Comparison of ENCODE assay signal across 8 cellular contexts in genomic region chr7:6558837-6559236, GRCh38. TPM values are rescaled to one million over a fixed set of nuclear protein-coding genes. Genes with fewer than 3 reads are reported as not detected.
DNase-seq lines count a peak whose midpoint lies in the region; ATAC-seq, FAIRE-seq and TF ChIP-seq lines count a peak whose summit lies in the region.

No MANE protein-coding gene starts in this region.

- H3K36me3 ChIP-seq in cardiac muscle cell (no peaks in the 10 kb centered on the region), liver (ENCODE audit: control insufficient read depth in 4 of 4, insufficient read depth in 3 of 4, low read depth in 1 of 4, low read length in 3 of 4) (no peaks in the 10 kb centered on the region), vagina (no peaks in the 10 kb centered on the region)

- WGBS in liver: 52% methylated on average over 6 of the region's 6 CpGs

- H3K4me1 ChIP-seq in cardiac muscle cell (ENCODE audit: low read depth) (no peaks in the 10 kb centered on the region), liver (ENCODE audit: control insufficient read depth in 4 of 4, insufficient read depth in 4 of 4, low read length in 3 of 4) (peaks cover 0 to 2% (median 0%) of the 10 kb centered on the region in 4 donors), vagina (no peaks in the 10 kb centered on the region)

- no peak for FAIRE-seq in frontal cortex (lab: Jason Lieb, UNC)

- no peak for TF ChIP-seq POLR2A in vagina (IDR thresholded peaks at IDR 0.05)

- TF ChIP-seq RAD21 in liver (IDR thresholded peaks at IDR 0.05): peak; percentile 22 to 52

- intact Hi-C loops in Right ventricle myocardium superior (cut with DNase I): no loop called here
- intact Hi-C loops in vagina (cut with DNase I): no loop called here

- no peaks in the 10 kb centered on the region for H3K27me3 ChIP-seq in cardiac muscle cell
- H3K27me3 ChIP-seq in liver (ENCODE audit: control insufficient read depth in 4 of 4, insufficient read depth in 4 of 4, low read length in 3 of 4): no peaks in the 10 kb centered on the region
- H3K27me3 ChIP-seq in vagina: no peaks in the 10 kb centered on the region

- peak; percentile 61 for TF ChIP-seq CTCF in cardiac muscle cell (IDR thresholded peaks at IDR 0.05; ENCODE audit: low read depth, low read length)
- TF ChIP-seq CTCF in VCaP (conservative IDR thresholded peaks at IDR 0.05): peak; percentile 55
- peak; percentile 24 for TF ChIP-seq CTCF in liver (IDR thresholded peaks at IDR 0.05; ENCODE audit: low read depth, low read length, missing input control)
- no peak for TF ChIP-seq CTCF in vagina (IDR thresholded peaks at IDR 0.05)

- no peak overlapping the region for H3K4me3 ChIP-seq in cardiac muscle cell
- no peak overlapping the region for H3K4me3 ChIP-seq in liver (ENCODE audit: low read depth in 1 of 3, low read length in 3 of 3)
- no peak overlapping the region for H3K4me3 ChIP-seq in vagina

- H3K9me3 ChIP-seq in cardiac muscle cell (ENCODE audit: low read depth) (no peaks in the 10 kb centered on the region), liver (ENCODE audit: control insufficient read depth in 4 of 4, low read length in 3 of 4) (no peaks in the 10 kb centered on the region), vagina (no peaks in the 10 kb centered on the region)

- DNase-seq in cardiac muscle cell (ENCODE audit: low read depth in 1 of 2, low spot score in 1 of 2): peak; percentile 53 to 69
- no peak for DNase-seq in Right ventricle myocardium superior
- DNase-seq in LHCN-M2 (ENCODE audit: low read depth): peak; percentile 67
- no peak for DNase-seq in frontal cortex (ENCODE audit: low spot score in 2 of 2)
- DNase-seq in NK-92 treated with Interleukin-12 subunit alpha and Interleukin-12 subunit beta, amount 100 ng/mL, for 24 hours (lab: John Stamatoyannopoulos, UW): no peak
- DNase-seq in vagina (ENCODE audit: extremely low spot score in 2 of 2): no peak

- no peak for ATAC-seq in Right ventricle myocardium superior (ENCODE audit: poor library complexity)

- no peak overlapping the region for H3K9ac ChIP-seq in liver (ENCODE audit: low read depth in 1 of 2, low read length in 2 of 2)

- H3K27ac ChIP-seq in cardiac muscle cell (no peak overlapping the region), VCaP (no peak overlapping the region), liver (ENCODE audit: low read depth in 1 of 2, low read length in 2 of 2) (no peak overlapping the region), vagina (no peak overlapping the region)

TF ChIP-seq in liver, 16 proteins besides CTCF, POLR2A, EP300 and RAD21:
- TF ChIP-seq SP1 (IDR thresholded peaks at IDR 0.05) (no peak), TAF1 (conservative IDR thresholded peaks at IDR 0.05) (no peak), ZBTB33 (IDR thresholded peaks at IDR 0.05) (no peak), HNF4G (IDR thresholded peaks at IDR 0.05) (no peak), MAX (IDR thresholded peaks at IDR 0.05) (no peak), RXRA (IDR thresholded peaks at IDR 0.05) (no peak), FOXA1 (IDR thresholded peaks at IDR 0.05) (no peak), FOXA2 (IDR thresholded peaks at IDR 0.05) (no peak)
TF ChIP-seq in liver: peak in this region for 0.

RNA-seq across cellular contexts. Expression of gene GRID2IP, which starts 7.6 kb away (rescaled TPM):
- total RNA-seq in cardiac muscle cell: 0.07 and 0.24 TPM in 2 replicates
- polyA plus RNA-seq in cardiac muscle cell: 0.06 and 0.11 TPM in 2 replicates
- not detected for total RNA-seq in Right ventricle myocardium superior
- not detected in 2 replicates for total RNA-seq in LHCN-M2 (2014; rRNA removed)
- 0.01 TPM for polyA plus RNA-seq in LHCN-M2 (2012)
- total RNA-seq in liver: under 1 TPM; 0.05 to 0.08 TPM
- not detected for polyA plus RNA-seq in liver
- 0.41 TPM for total RNA-seq in frontal cortex
- not detected for total RNA-seq in vagina

RNA-seq across cellular contexts. Expression of gene ZDHHC4, which starts 18.4 kb away (rescaled TPM):
- total RNA-seq in cardiac muscle cell (51.7 and 81.3 TPM in 2 replicates), Right ventricle myocardium superior (40.8 TPM), LHCN-M2 (2014; rRNA removed) (75.4 and 84.8 TPM in 2 replicates), liver (10 to 100 TPM; 32.1 to 35.6 TPM), frontal cortex (52.2 TPM), vagina (36.3 TPM)
- polyA plus RNA-seq in cardiac muscle cell (108 and 110 TPM in 2 replicates), liver (10 to 100 TPM; 34.2 to 46.8 TPM)
- 66.4 TPM for polyA plus RNA-seq in LHCN-M2 (2012)

RNA-seq across cellular contexts. Expression of gene INTS15, which starts 31.0 kb away (rescaled TPM):
- 28.5 and 37.8 TPM in 2 replicates for total RNA-seq in cardiac muscle cell
- polyA plus RNA-seq in cardiac muscle cell: 25.9 and 27.0 TPM in 2 replicates
- total RNA-seq in Right ventricle myocardium superior: 15.6 TPM
- total RNA-seq in LHCN-M2 (2014; rRNA removed): 24.6 and 24.7 TPM in 2 replicates
- 20.1 TPM for polyA plus RNA-seq in LHCN-M2 (2012)
- 10 to 100 TPM in 1 of 2 donors, 1 to 10 TPM in 1; 7.9 to 10.4 TPM for total RNA-seq in liver
- polyA plus RNA-seq in liver: 1 to 10 TPM; 5.2 to 8.4 TPM
- 22.4 TPM for total RNA-seq in frontal cortex
- 34.4 TPM for total RNA-seq in vagina

RNA-seq across cellular contexts. Expression of gene ZNF853, which starts 56.6 kb away (rescaled TPM):
- total RNA-seq in cardiac muscle cell: 31.3 and 32.2 TPM in 2 replicates
- polyA plus RNA-seq in cardiac muscle cell: 16.8 and 20.8 TPM in 2 replicates
- 10.7 TPM for total RNA-seq in Right ventricle myocardium superior
- 0.38 and 0.69 TPM in 2 replicates for total RNA-seq in LHCN-M2 (2014; rRNA removed)
- polyA plus RNA-seq in LHCN-M2 (2012): 2.1 TPM
- 1 to 10 TPM in 1 of 2 donors, under 1 TPM in 1; 0.67 to 3.0 TPM for total RNA-seq in liver
- polyA plus RNA-seq in liver: under 1 TPM; 0.04 to 0.35 TPM
- total RNA-seq in frontal cortex: 23.6 TPM
- 14.0 TPM for total RNA-seq in vagina

Comparison
In these comparisons a context has a peak if more than half of its experiments do, and no peak if none do; other contexts are left out.
1. DNase-seq: peak in cardiac muscle cell (2 of 2) and LHCN-M2 (single experiment); none in Right ventricle myocardium superior (single experiment), frontal cortex (0 of 2), NK-92 treated with Interleukin-12 subunit alpha and Interleukin-12 subunit beta, amount 100 ng/mL, for 24 hours (single experiment) and vagina (0 of 2).
2. CTCF ChIP-seq: peak in cardiac muscle cell (single experiment), VCaP (single experiment) and liver (single experiment); none in vagina (0 of 3).